7 cellular contexts compared by ENCODE assay signal in genomic region chr14:105487986-105488777, GRCh38. TPM values are rescaled to one million over a fixed set of nuclear protein-coding genes. Genes with fewer than 3 reads are reported as not detected.
DNase-seq lines count a peak whose midpoint lies in the region; ATAC-seq and TF ChIP-seq lines count a peak whose summit lies in the region.

No MANE protein-coding gene starts in this region.

- peaks cover 30% of the 10 kb centered on the region for H3K4me1 Mint-ChIP-seq in memory B cell

- peaks cover 9% of the 10 kb centered on the region; the same call in 1 of the 2 replicates for H3K36me3 ChIP-seq in KOPT-K1 (ENCODE audit: insufficient read depth, low read length)
- H3K36me3 ChIP-seq in tibial nerve = peaks cover 0 to 8% (median 0%) of the 10 kb centered on the region in 3 donors

- TF ChIP-seq EP300 in tibial nerve (IDR thresholded peaks at IDR 0.05) = no peak

- ATAC-seq in memory B cell (ENCODE audit: low read depth) (no peak), GM21529 (IDR thresholded peaks at IDR 0.05; ENCODE audit: unreplicated experiment) (no peak)

- H3K9me3 Mint-ChIP-seq in memory B cell = no peaks in the 10 kb centered on the region

- no peak for TF ChIP-seq CTCF in tibial nerve (IDR thresholded peaks at IDR 0.05)

- peak overlapping the region; percentile 10 to 88 (median 56) for H3K4me3 ChIP-seq in tibial nerve

- 48 to 73% methylated on average over 5 to 21 of the region's 26 CpGs for WGBS in tibial nerve, 2 donors

- H3K27ac ChIP-seq in KOPT-K1 (ENCODE audit: low read depth, low read length, poor library complexity, severe bottlenecking) (peak overlapping the region; percentile 62), tibial nerve (peak overlapping the region; percentile 66 to 99 (median 96))

- peaks cover 0 to 89% (median 59%) of the 10 kb centered on the region in 4 donors for H3K4me1 ChIP-seq in tibial nerve

- peak overlapping the region; percentile 99 for H3K27ac Mint-ChIP-seq in memory B cell

- H3K27me3 ChIP-seq in tibial nerve = peaks cover 0 to 15% of the 10 kb centered on the region in 2 donors

- no peaks in the 10 kb centered on the region for H3K27me3 Mint-ChIP-seq in memory B cell

- TF ChIP-seq POLR2A in tibial nerve (IDR thresholded peaks at IDR 0.05) = no peak

- peak; percentile 74 for DNase-seq in activated effector memory CD4-positive, alpha-beta T cell treated with anti-CD3 and anti-CD28 coated beads, Interleukin-2, amount 50 U/mL, for 16 hours
- DNase-seq in memory B cell (ENCODE audit: low spot score in 2 of 2) = no peak
- no peak for DNase-seq in tibial nerve (ENCODE audit: low spot score in 2 of 2)
- DNase-seq in T-helper 9 cell = no peak
- DNase-seq in cerebellum (ENCODE audit: low spot score) = no peak

- peaks cover 1% of the 10 kb centered on the region for H3K36me3 Mint-ChIP-seq in memory B cell

- H3K9me3 ChIP-seq in KOPT-K1 (ENCODE audit: insufficient read depth, low read length, poor library complexity, severe bottlenecking) (no peaks in the 10 kb centered on the region), tibial nerve (no peaks in the 10 kb centered on the region)

- H3K4me3 Mint-ChIP-seq in memory B cell = peak overlapping the region; percentile 89

RNA-seq across cellular contexts. Expression of gene CRIP1, which starts 1.5 kb away (rescaled TPM):
- 10 to 100 TPM; 26.4 to 77.8 (median 33.5) TPM for total RNA-seq in tibial nerve
- total RNA-seq in cerebellum = 0.73 TPM

RNA-seq across cellular contexts. Expression of gene TEDC1, which starts 2.9 kb away (rescaled TPM):
- total RNA-seq in tibial nerve (10 to 100 TPM in 3 of 4 donors, 1 to 10 TPM in 1; 5.5 to 20.4 (median 14.2) TPM), cerebellum (6.8 TPM)

RNA-seq across cellular contexts. Expression of gene CRIP2, which starts 13.6 kb away (rescaled TPM):
- 100 to 1,000 TPM; 161 to 268 (median 208) TPM for total RNA-seq in tibial nerve
- total RNA-seq in cerebellum = 49.7 TPM

RNA-seq across cellular contexts. Expression of gene TMEM121, which starts 38.2 kb away (rescaled TPM):
- total RNA-seq in tibial nerve (10 to 100 TPM; 15.1 to 28.2 (median 20.1) TPM), cerebellum (12.5 TPM)

Comparison
In these comparisons a context has a peak if more than half of its experiments do, and no peak if none do; other contexts are left out.
1. RNA of gene CRIP1, which starts 1.5 kb away (total RNA-seq): 26.4 to 77.8 TPM in tibial nerve; 0.73 TPM in cerebellum (single experiment); every median in the first group is over 10 times any median in the second.